In genomic region chr1:234731371-234732085, GRCh38 we compare ENCODE assay signal across 9 cellular contexts.
DNase-seq lines count a peak whose midpoint lies in the region; ATAC-seq and TF ChIP-seq lines count a peak whose summit lies in the region.
"Had no signal": no experiment of that assay in that cellular context is flagged by ENCODE, and none has a peak within 500 bp of the region (broad histone marks: within the 10 kb centered on the region; RNA-seq: fewer than 3 reads in every experiment).

No MANE protein-coding gene starts in this region.

- H3K36me3 Mint-ChIP-seq in activated T-helper 17 cell treated with anti-CD3 and anti-CD28 coated beads, Interleukin-2, amount 50 U/mL, for 72 hours (ENCODE audit: low read depth): no peaks in the 10 kb centered on the region
- no peaks in the 10 kb centered on the region for H3K36me3 Mint-ChIP-seq in immature natural killer cell

- peaks cover 8% of the 10 kb centered on the region for H3K4me1 ChIP-seq in mucosa of descending colon (ENCODE audit: low read depth)

- peak overlapping the region; percentile 96 for H3K27ac Mint-ChIP-seq in activated T-helper 17 cell treated with anti-CD3 and anti-CD28 coated beads, Interleukin-2, amount 50 U/mL, for 72 hours
- peak overlapping the region in 3 of 6 donors; percentile 18 to 39 (median 33) for H3K27ac Mint-ChIP-seq in immature natural killer cell

- peak overlapping the region; percentile 76 for H3K4me3 Mint-ChIP-seq in activated T-helper 17 cell treated with anti-CD3 and anti-CD28 coated beads, Interleukin-2, amount 50 U/mL, for 72 hours
- H3K4me3 Mint-ChIP-seq in immature natural killer cell: peak overlapping the region in 1 of 5 donors; percentile 34

- intact Hi-C loops in mucosa of descending colon (cut with DNase I, micrococcal nuclease): no loop called here

- no peak overlapping the region for H3K4me3 ChIP-seq in mucosa of descending colon
- H3K4me3 ChIP-seq: upper lobe of left lung had no signal

- H3K4me1 Mint-ChIP-seq in activated T-helper 17 cell treated with anti-CD3 and anti-CD28 coated beads, Interleukin-2, amount 50 U/mL, for 72 hours: peaks cover 40% of the 10 kb centered on the region
- peaks cover 7 to 9% of the 10 kb centered on the region in 2 donors for H3K4me1 Mint-ChIP-seq in immature natural killer cell

- no peaks in the 10 kb centered on the region for H3K9me3 Mint-ChIP-seq in activated T-helper 17 cell treated with anti-CD3 and anti-CD28 coated beads, Interleukin-2, amount 50 U/mL, for 72 hours
- no peaks in the 10 kb centered on the region for H3K9me3 Mint-ChIP-seq in immature natural killer cell

- no peaks in the 10 kb centered on the region for H3K36me3 ChIP-seq in mucosa of descending colon (ENCODE audit: low read depth)
- H3K36me3 ChIP-seq: upper lobe of left lung had no signal

- no peaks in the 10 kb centered on the region for H3K27me3 Mint-ChIP-seq in activated T-helper 17 cell treated with anti-CD3 and anti-CD28 coated beads, Interleukin-2, amount 50 U/mL, for 72 hours
- peaks cover 2 to 7% (median 4%) of the 10 kb centered on the region in 3 donors for H3K27me3 Mint-ChIP-seq in immature natural killer cell (ENCODE audit: low read depth in 3 of 3)

- DNase-seq in CD1c-positive myeloid dendritic cell (ENCODE audit: extremely low spot score) (peak; percentile 81), mucosa of descending colon (no peak), immature natural killer cell (no peak), NCI-H82 treated with DMSO at 0.1 percent for 48 hours (lab: John Stamatoyannopoulos, UW; ENCODE audit: unreplicated experiment) (no peak)

- no peak for TF ChIP-seq CTCF in mucosa of descending colon (IDR thresholded peaks at IDR 0.05)

- H3K9me3 ChIP-seq in mucosa of descending colon: no peaks in the 10 kb centered on the region
- H3K9me3 ChIP-seq: upper lobe of left lung had no signal

- ATAC-seq in GM19452 (IDR thresholded peaks at IDR 0.05; ENCODE audit: unreplicated experiment) (peak; percentile 60), HG03571 (IDR thresholded peaks at IDR 0.05; ENCODE audit: unreplicated experiment) (peak; percentile 62), mucosa of descending colon (peak; percentile 56), GM19324 (IDR thresholded peaks at IDR 0.05; ENCODE audit: low FRiP score, unreplicated experiment) (no peak)
- ATAC-seq in activated T-helper 17 cell treated with anti-CD3 and anti-CD28 coated beads, Interleukin-2, amount 50 U/mL, for 72 hours (replicated peaks): peak; percentile 91
